37 cellular contexts compared by ENCODE assay signal in genomic region chr1:43597721-43598120, GRCh38.
"Had no signal": no experiment of that assay in that cellular context is flagged by ENCODE, and none has a peak within 500 bp of the region (broad histone marks: within the 10 kb centered on the region; RNA-seq: fewer than 3 reads in every experiment).

No MANE protein-coding gene starts in this region.

- H3K27ac Mint-ChIP-seq: activated B cell treated with CpG ODN at 0.5 μM for 24 hours; activated CD4-positive, alpha-beta memory T cell treated with anti-CD3 and anti-CD28 coated beads for 36 hours; activated CD4-positive, alpha-beta T cell treated with anti-CD3 and anti-CD28 coated beads, Interleukin-2, amount 10 ng/mL, durations not matched to agents 24 days and 14 days; activated CD8-positive, alpha-beta T cell treated with anti-CD3 and anti-CD28 coated beads for 36 hours; activated naive CD4-positive, alpha-beta T cell treated with anti-CD3 and anti-CD28 coated beads for 36 hours; activated naive CD4-positive, alpha-beta T cell treated with anti-CD3 and anti-CD28 coated beads, Interleukin-2, amount 50 U/mL, for 72 hours; activated naive CD8-positive, alpha-beta T cell treated with anti-CD3 and anti-CD28 coated beads for 36 hours; activated T-cell treated with anti-CD3 and anti-CD28 coated beads, Interleukin-2, amount 50 U/mL, for 72 hours; activated T-helper 1 cell treated with anti-CD3 and anti-CD28 coated beads, Interleukin-12 subunit alpha, Interleukin-12 subunit beta, Interleukin-2, Interleukin-4 antibody, amounts not matched to agents 30 ng/mL and 10 ng/mL and 1 ng/mL, durations not matched to agents 14 hours and 24 hours and 36 hours; activated T-helper 17 cell treated with anti-CD3 and anti-CD28 coated beads, Interleukin-2, amount 50 U/mL, for 72 hours; T-helper 1 cell treated with Interleukin-12 subunit alpha and Interleukin-12 subunit beta and Interleukin-4 antibody, amounts not matched to agents 30 μg/mL and 1 μg/mL, for 36 hours; T-helper 2 cell treated with Interferon-gamma antibody and Interleukin-4, amounts not matched to agents 5 μg/mL and 100 μg/mL, for 36 hours had no signal

- H3K4me1 Mint-ChIP-seq: activated B cell treated with CpG ODN at 0.5 μM for 24 hours; activated CD4-positive, alpha-beta T cell treated with anti-CD3 and anti-CD28 coated beads, Interleukin-2, amount 10 ng/mL, durations not matched to agents 24 days and 14 days; activated naive CD8-positive, alpha-beta T cell treated with anti-CD3 and anti-CD28 coated beads for 36 hours had no signal

- H3K27me3 Mint-ChIP-seq: activated B cell treated with CpG ODN at 0.5 μM for 24 hours; activated CD4-positive, alpha-beta memory T cell treated with anti-CD3 and anti-CD28 coated beads for 36 hours; activated CD4-positive, alpha-beta T cell treated with anti-CD3 and anti-CD28 coated beads, Interleukin-2, amount 10 ng/mL, durations not matched to agents 24 days and 14 days; activated CD8-positive, alpha-beta T cell treated with anti-CD3 and anti-CD28 coated beads for 36 hours; activated naive CD8-positive, alpha-beta T cell treated with anti-CD3 and anti-CD28 coated beads for 36 hours; activated T-helper 17 cell treated with anti-CD3 and anti-CD28 coated beads, Interleukin-2, amount 50 U/mL, for 72 hours had no signal

- H3K27me3 ChIP-seq: adrenal gland, body of pancreas, brain microvascular endothelial cell, breast epithelium had no signal

- H3K9me3 ChIP-seq: adrenal gland, body of pancreas, breast epithelium had no signal

- H3K4me3 Mint-ChIP-seq: activated B cell treated with CpG ODN at 0.5 μM for 24 hours; activated CD4-positive, alpha-beta memory T cell treated with anti-CD3 and anti-CD28 coated beads for 36 hours; activated CD4-positive, alpha-beta T cell treated with anti-CD3 and anti-CD28 coated beads, Interleukin-2, amount 10 ng/mL, durations not matched to agents 24 days and 14 days; activated CD8-positive, alpha-beta T cell treated with anti-CD3 and anti-CD28 coated beads for 36 hours; activated naive CD4-positive, alpha-beta T cell treated with anti-CD3 and anti-CD28 coated beads for 36 hours; activated naive CD8-positive, alpha-beta T cell treated with anti-CD3 and anti-CD28 coated beads for 36 hours; activated T-cell treated with anti-CD3 and anti-CD28 coated beads, Interleukin-2, amount 50 U/mL, for 4 hours; activated T-cell treated with anti-CD3 and anti-CD28 coated beads, Interleukin-2, amount 50 U/mL, for 72 hours; activated T-helper 1 cell treated with anti-CD3 and anti-CD28 coated beads, Interleukin-12 subunit alpha, Interleukin-12 subunit beta, Interleukin-2, Interleukin-4 antibody, amounts not matched to agents 30 ng/mL and 10 ng/mL and 1 ng/mL, durations not matched to agents 14 hours and 24 hours and 36 hours; activated T-helper 17 cell treated with anti-CD3 and anti-CD28 coated beads, Interleukin-2, amount 50 U/mL, for 72 hours; T-helper 1 cell treated with Interleukin-12 subunit alpha and Interleukin-12 subunit beta and Interleukin-4 antibody, amounts not matched to agents 30 μg/mL and 1 μg/mL, for 36 hours; T-helper 2 cell treated with Interferon-gamma antibody and Interleukin-4, amounts not matched to agents 5 μg/mL and 100 μg/mL, for 36 hours had no signal

- H3K36me3 ChIP-seq: breast epithelium had no signal

- H3K4me1 ChIP-seq: adrenal gland, body of pancreas, breast epithelium had no signal

- H3K4me3 ChIP-seq: adrenal gland, body of pancreas, breast epithelium had no signal

- H3K9me3 Mint-ChIP-seq: activated B cell treated with CpG ODN at 0.5 μM for 24 hours; activated CD4-positive, alpha-beta memory T cell treated with anti-CD3 and anti-CD28 coated beads for 36 hours; activated CD4-positive, alpha-beta T cell treated with anti-CD3 and anti-CD28 coated beads, Interleukin-2, amount 10 ng/mL, durations not matched to agents 24 days and 14 days; activated CD8-positive, alpha-beta T cell treated with anti-CD3 and anti-CD28 coated beads for 36 hours; activated naive CD4-positive, alpha-beta T cell treated with anti-CD3 and anti-CD28 coated beads for 36 hours; activated naive CD4-positive, alpha-beta T cell treated with anti-CD3 and anti-CD28 coated beads, Interleukin-2, amount 50 U/mL, for 72 hours; activated naive CD8-positive, alpha-beta T cell treated with anti-CD3 and anti-CD28 coated beads for 36 hours; activated T-cell treated with anti-CD3 and anti-CD28 coated beads, Interleukin-2, amount 50 U/mL, for 4 hours; activated T-cell treated with anti-CD3 and anti-CD28 coated beads, Interleukin-2, amount 50 U/mL, for 72 hours; activated T-helper 1 cell treated with anti-CD3 and anti-CD28 coated beads, Interleukin-12 subunit alpha, Interleukin-12 subunit beta, Interleukin-2, Interleukin-4 antibody, amounts not matched to agents 30 ng/mL and 10 ng/mL and 1 ng/mL, durations not matched to agents 14 hours and 24 hours and 36 hours; activated T-helper 17 cell treated with anti-CD3 and anti-CD28 coated beads, Interleukin-2, amount 50 U/mL, for 72 hours; T-helper 1 cell treated with Interleukin-12 subunit alpha and Interleukin-12 subunit beta and Interleukin-4 antibody, amounts not matched to agents 30 μg/mL and 1 μg/mL, for 36 hours; T-helper 2 cell treated with Interferon-gamma antibody and Interleukin-4, amounts not matched to agents 5 μg/mL and 100 μg/mL, for 36 hours had no signal

- H3K27ac ChIP-seq: adrenal gland, body of pancreas, brain microvascular endothelial cell, breast epithelium, VCaP had no signal

- ATAC-seq: activated T-cell treated with anti-CD3 and anti-CD28 coated beads, Interleukin-2, amount 50 U/mL, for 4 hours; body of pancreas had no signal

- FAIRE-seq: astrocyte, TTC549 had no signal

- DNase-seq: activated B cell treated with CpG ODN at 0.5 μM for 24 hours; activated CD4-positive, alpha-beta memory T cell treated with anti-CD3 and anti-CD28 coated beads for 36 hours; activated CD4-positive, alpha-beta T cell treated with anti-CD3 and anti-CD28 coated beads for 4 hours; activated CD4-positive, alpha-beta T cell treated with anti-CD3 and anti-CD28 coated beads, Interleukin-2, amount 10 ng/mL, durations not matched to agents 24 days and 14 days; activated CD4-positive, alpha-beta T cell treated with anti-CD3 and anti-CD28 coated beads, Interleukin-2, amount 50 U/mL, for 1 hour; activated CD4-positive, alpha-beta T cell treated with anti-CD3 and anti-CD28 coated beads, Interleukin-2, amount 50 U/mL, for 4 hours; activated CD4-positive, CD25-positive, alpha-beta regulatory T cell treated with anti-CD3 and anti-CD28 coated beads, Interleukin-2, amount 50 U/mL, for 72 hours; activated CD8-positive, alpha-beta memory T cell treated with anti-CD3 and anti-CD28 coated beads, Interleukin-2, amount 50 U/mL, for 4 hours; activated CD8-positive, alpha-beta T cell treated with anti-CD3 and anti-CD28 coated beads for 36 hours; activated effector memory CD4-positive, alpha-beta T cell treated with anti-CD3 and anti-CD28 coated beads, Interleukin-2, amount 50 U/mL, for 16 hours; activated gamma-delta T cell treated with Interleukin-2 at 50 U/mL for 16 hours; activated naive CD4-positive, alpha-beta T cell; activated naive CD4-positive, alpha-beta T cell treated with anti-CD3 and anti-CD28 coated beads for 36 hours; activated naive CD4-positive, alpha-beta T cell treated with anti-CD3 and anti-CD28 coated beads, Interleukin-2, amount 50 U/mL, for 16 hours; activated naive CD8-positive, alpha-beta T cell treated with anti-CD3 and anti-CD28 coated beads for 36 hours; activated T-cell treated with anti-CD3 and anti-CD28 coated beads for 4 hours; activated T-cell treated with anti-CD3 and anti-CD28 coated beads, Interleukin-2, amount 50 U/mL, for 1 hour; activated T-cell treated with anti-CD3 and anti-CD28 coated beads, Interleukin-2, amount 50 U/mL, for 4 hours; activated T-cell treated with anti-CD3 and anti-CD28 coated beads, Interleukin-2, amount 50 U/mL, for 72 hours; adrenal gland; amniotic stem cell; aorta; body of pancreas; brain microvascular endothelial cell; central memory CD4-positive, alpha-beta T cell; T-helper 1 cell; T-helper 2 cell; T-helper 9 cell had no signal
